8 cellular contexts compared by ENCODE assay signal in genomic region chr1:183989078-183989577, GRCh38. TPM values are rescaled to one million over a fixed set of nuclear protein-coding genes. Genes with fewer than 3 reads are reported as not detected.
DNase-seq lines count a peak whose midpoint lies in the region; ATAC-seq and TF ChIP-seq lines count a peak whose summit lies in the region.

No MANE protein-coding gene starts in this region.

- TF ChIP-seq CTCF in BJ (IDR thresholded peaks at IDR 0.05; ENCODE audit: insufficient read depth, low read depth, low read length), result no peak

- no peak overlapping the region for H3K4me3 ChIP-seq in BJ (ENCODE audit: low read depth, low read length)

- POLR2A ChIA-PET in BJ (lab: Charles Lee), result no interaction called here

- no peaks in the 10 kb centered on the region for H3K36me3 ChIP-seq in BJ (ENCODE audit: control insufficient read depth, insufficient read depth, low read length)

- DNase-seq in BJ (ENCODE audit: low read depth) (peak; percentile 72), left kidney (ENCODE audit: low read depth, low spot score) (peak; percentile 97), mucosa of gallbladder (ENCODE audit: low spot score) (no peak), SKM-1 (lab: John Stamatoyannopoulos, UW; ENCODE audit: unreplicated experiment) (no peak), GDM1 (lab: John Stamatoyannopoulos, UW) (no peak)
- peak; percentile 41 to 51 for DNase-seq in activated T-cell treated with anti-CD3 and anti-CD28 coated beads, Interleukin-2, amount 50 U/mL, for 48 hours

- no peaks in the 10 kb centered on the region for H3K27me3 ChIP-seq in BJ (ENCODE audit: control insufficient read depth, insufficient read depth, low read length)

- CTCF ChIA-PET in BJ (lab: Yijun Ruan, JAX), result no interaction called here

- ATAC-seq in GM19324 (IDR thresholded peaks at IDR 0.05; ENCODE audit: low FRiP score, unreplicated experiment), result peak; percentile 76
- peak; percentile 83 for ATAC-seq in HG03280 (IDR thresholded peaks at IDR 0.05; ENCODE audit: unreplicated experiment)

RNA-seq across cellular contexts. Expression of gene COLGALT2, which starts 48.4 kb away (rescaled TPM):
- 1.3 TPM in 2 replicates for polyA plus RNA-seq in BJ (2011; rRNA removed)
- polyA minus RNA-seq in BJ (2011; rRNA and poly(A)+ RNA removed), result 0.87 and 0.95 TPM in 2 replicates
- 4.6 TPM for total RNA-seq in mucosa of gallbladder

Comparison
In these comparisons a context has a peak if more than half of its experiments do, and no peak if none do; other contexts are left out.
1. DNase-seq: peak in BJ (single experiment), activated T-cell treated with anti-CD3 and anti-CD28 coated beads, Interleukin-2, amount 50 U/mL, for 48 hours (2 of 2) and left kidney (single experiment); none in mucosa of gallbladder (single experiment), SKM-1 (single experiment) and GDM1 (single experiment).